Comparison of ENCODE assay signal across 8 cellular contexts in the genomic region with DNA sequence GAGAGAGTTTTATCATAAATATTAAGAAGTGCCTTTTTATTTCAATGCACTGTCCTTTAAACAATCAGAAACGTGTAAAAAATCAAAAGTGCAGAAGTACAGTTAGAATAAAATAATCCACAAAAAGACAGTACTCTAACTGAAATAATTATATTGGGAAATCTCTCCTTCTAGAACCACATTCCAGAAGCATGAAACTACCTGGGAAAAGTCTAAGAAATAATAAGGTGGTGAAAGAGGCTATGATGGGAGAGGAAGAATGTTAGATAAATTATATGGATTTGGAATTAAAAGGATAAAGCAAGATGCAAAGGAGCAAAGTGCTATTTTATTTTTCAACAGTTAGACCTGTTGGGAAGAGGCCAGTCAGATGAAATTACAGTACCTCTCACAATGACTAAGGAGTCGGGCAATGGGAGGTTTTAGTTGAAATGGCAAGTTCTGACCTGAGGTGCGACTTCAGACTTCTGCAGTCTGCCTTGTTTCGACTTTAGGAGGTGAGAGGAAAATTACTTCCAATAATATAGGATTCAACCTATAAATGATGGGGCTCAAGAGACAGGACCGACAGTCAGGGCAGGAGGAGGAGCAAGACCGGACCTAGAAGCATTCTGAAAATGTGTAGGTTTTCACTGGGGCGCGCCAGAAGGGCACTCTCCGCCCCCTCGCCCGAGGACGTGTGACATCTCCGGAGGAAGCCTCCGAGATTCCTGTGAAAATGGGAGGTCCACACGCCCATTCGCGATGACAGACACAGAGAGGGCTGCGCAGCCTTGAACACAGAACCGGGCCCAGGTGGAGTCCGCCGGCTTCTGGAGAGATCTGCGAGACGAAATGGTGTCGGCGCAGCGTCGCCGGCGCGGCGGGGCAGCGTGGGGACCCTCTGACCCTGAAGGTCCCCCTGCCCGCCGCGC. TPM values are rescaled to one million over a fixed set of nuclear protein-coding genes. Genes with fewer than 3 reads are reported as not detected.
DNase-seq lines count a peak whose midpoint lies in the region; ATAC-seq and TF ChIP-seq lines count a peak whose summit lies in the region.

No MANE protein-coding gene starts in this region.

- peak overlapping the region; percentile 93 for H3K4me3 Mint-ChIP-seq in activated T-cell treated with anti-CD3 and anti-CD28 coated beads, Interleukin-2, amount 50 U/mL, for 4 hours
- H3K4me3 Mint-ChIP-seq in nephron progenitor cell = peak overlapping the region; percentile 97

- TF ChIP-seq POLR2A in suprapubic skin (IDR thresholded peaks at IDR 0.05) = no peak

- no peaks in the 10 kb centered on the region for H3K36me3 Mint-ChIP-seq in activated T-cell treated with anti-CD3 and anti-CD28 coated beads, Interleukin-2, amount 50 U/mL, for 4 hours (ENCODE audit: insufficient read depth)
- H3K36me3 Mint-ChIP-seq in nephron progenitor cell (ENCODE audit: low read depth) = peaks cover 12% of the 10 kb centered on the region

- TF ChIP-seq EP300 in suprapubic skin (IDR thresholded peaks at IDR 0.05) = no peak

- H3K4me1 ChIP-seq in suprapubic skin = peaks cover 32% of the 10 kb centered on the region

- no peaks in the 10 kb centered on the region for H3K36me3 ChIP-seq in suprapubic skin

- H3K4me3 ChIP-seq in fibroblast of the aortic adventitia (ENCODE audit: low read depth, low read length) (peak overlapping the region; percentile 91), suprapubic skin (peak overlapping the region; percentile 100)

- peak overlapping the region; percentile 11 for H3K27ac Mint-ChIP-seq in nephron progenitor cell

- DNase-seq in SIG-M5 treated with dmso at 0.1 percent for 504 hours (lab: John Stamatoyannopoulos, UW; ENCODE audit: unreplicated experiment) (peak; percentile 45), SIG-M5 (lab: John Stamatoyannopoulos, UW) (no peak), NCI-H226 (peak; percentile 77), fibroblast of the aortic adventitia (ENCODE audit: low read depth) (peak; percentile 56), nephron progenitor cell (peak; percentile 51), suprapubic skin (ENCODE audit: low spot score in 2 of 2) (no peak)
- DNase-seq in activated T-cell treated with anti-CD3 and anti-CD28 coated beads, Interleukin-2, amount 50 U/mL, for 4 hours = peak; percentile 22

- H3K9me3 ChIP-seq in suprapubic skin = no peaks in the 10 kb centered on the region

- TF ChIP-seq CTCF in fibroblast of the aortic adventitia (IDR thresholded peaks at IDR 0.05; ENCODE audit: insufficient read depth, low read length) (no peak), nephron progenitor cell (IDR thresholded peaks at IDR 0.05) (no peak), suprapubic skin (IDR thresholded peaks at IDR 0.05) (no peak)

- H3K4me1 Mint-ChIP-seq in activated T-cell treated with anti-CD3 and anti-CD28 coated beads, Interleukin-2, amount 50 U/mL, for 4 hours (ENCODE audit: low read depth) = peaks cover 12% of the 10 kb centered on the region
- peaks cover 22% of the 10 kb centered on the region for H3K4me1 Mint-ChIP-seq in nephron progenitor cell

- H3K9me3 Mint-ChIP-seq in activated T-cell treated with anti-CD3 and anti-CD28 coated beads, Interleukin-2, amount 50 U/mL, for 4 hours = no peaks in the 10 kb centered on the region
- H3K9me3 Mint-ChIP-seq in nephron progenitor cell = no peaks in the 10 kb centered on the region

- peak; percentile 37 for ATAC-seq in HG02852 (IDR thresholded peaks at IDR 0.05; ENCODE audit: unreplicated experiment)
- peak; percentile 27 to 31 for ATAC-seq in activated T-cell treated with anti-CD3 and anti-CD28 coated beads, Interleukin-2, amount 50 U/mL, for 4 hours

- 2% methylated on average over 25 of the region's 35 CpGs for WGBS in suprapubic skin

- H3K27ac ChIP-seq in suprapubic skin = peak overlapping the region; percentile 86

- no peaks in the 10 kb centered on the region for H3K27me3 Mint-ChIP-seq in activated T-cell treated with anti-CD3 and anti-CD28 coated beads, Interleukin-2, amount 50 U/mL, for 4 hours (ENCODE audit: low read depth)
- H3K27me3 Mint-ChIP-seq in nephron progenitor cell (ENCODE audit: low read depth, poor library complexity) = peaks cover 31% of the 10 kb centered on the region

- no peaks in the 10 kb centered on the region for H3K27me3 ChIP-seq in suprapubic skin

RNA-seq across cellular contexts. Expression of a gene that starts 0.7 kb away (rescaled TPM):
- 1 to 10 TPM; 3.6 to 4.8 (median 4.6) TPM for total RNA-seq in activated T-cell treated with anti-CD3 and anti-CD28 coated beads, Interleukin-2, amount 50 U/mL, for 4 hours
- 2.4 and 5.3 TPM in 2 replicates for total RNA-seq in fibroblast of the aortic adventitia (ENCODE audit: low replicate concordance)
- total RNA-seq in suprapubic skin = 1 to 10 TPM; 6.0 to 9.9 (median 7.2) TPM

Comparison
In these comparisons a context has a peak if more than half of its experiments do, and no peak if none do; other contexts are left out.
1. DNase-seq: peak in SIG-M5 treated with dmso at 0.1 percent for 504 hours (single experiment), NCI-H226 (single experiment), activated T-cell treated with anti-CD3 and anti-CD28 coated beads, Interleukin-2, amount 50 U/mL, for 4 hours (single experiment), fibroblast of the aortic adventitia (single experiment) and nephron progenitor cell (single experiment); none in SIG-M5 (single experiment) and suprapubic skin (0 of 2).